21 cellular contexts compared by ENCODE assay signal in the genomic region with DNA sequence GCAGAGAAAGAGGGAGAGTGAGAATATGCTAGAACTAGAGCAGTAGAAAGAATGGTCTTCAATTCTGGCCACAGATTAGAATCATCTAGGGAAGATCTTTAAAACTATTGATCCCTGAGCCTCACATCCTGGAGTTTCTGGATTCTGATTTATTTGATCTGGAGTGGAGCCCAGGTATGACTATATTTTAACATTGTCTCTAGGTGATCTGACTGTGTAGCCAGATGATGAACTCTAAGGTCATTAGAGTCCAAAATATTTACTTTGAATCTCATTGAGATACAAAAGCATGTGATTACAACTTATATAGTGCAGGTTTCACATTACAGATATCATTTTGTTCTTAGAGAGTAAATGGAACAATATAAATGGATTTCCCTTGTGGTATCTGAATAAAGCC.
DNase-seq lines count a peak whose midpoint lies in the region; ATAC-seq lines count a peak whose summit lies in the region.
"Had no signal": no experiment of that assay in that cellular context is flagged by ENCODE, and none has a peak within 500 bp of the region (broad histone marks: within the 10 kb centered on the region; RNA-seq: fewer than 3 reads in every experiment).

No MANE protein-coding gene starts in this region.

- no peak for ATAC-seq in stimulated activated naive CD8-positive, alpha-beta T cell treated with anti-CD3 and anti-CD28 coated beads, Interleukin-15, amount 100 ng/mL, for 72 hours

- H3K36me3 ChIP-seq in subcutaneous abdominal adipose tissue (ENCODE audit: control insufficient read depth in 5 of 5, insufficient read depth in 5 of 5, low read length in 5 of 5), result no peaks in the 10 kb centered on the region
- H3K36me3 ChIP-seq: HAP-1, SJCRH30 had no signal

- no peak overlapping the region for H3K27ac Mint-ChIP-seq in stimulated activated naive CD8-positive, alpha-beta T cell treated with anti-CD3 and anti-CD28 coated beads, Interleukin-15, amount 100 ng/mL, for 72 hours
- H3K27ac Mint-ChIP-seq: B cell; CD4-positive, CD25-positive, alpha-beta regulatory T cell; T-helper 1 cell treated with Interleukin-12 subunit alpha and Interleukin-12 subunit beta and Interleukin-4 antibody, amounts not matched to agents 30 μg/mL and 1 μg/mL, for 36 hours had no signal

- peak; percentile 40 for DNase-seq in NCI-H1105 treated with DMSO at 0.1 percent for 48 hours (lab: John Stamatoyannopoulos, UW)
- no peak for DNase-seq in NCI-H1105 (lab: John Stamatoyannopoulos, UW)
- peak; percentile 14 for DNase-seq in NCI-H146 treated with DMSO at 0.1 percent for 48 hours (lab: John Stamatoyannopoulos, UW; ENCODE audit: unreplicated experiment)
- DNase-seq in NCI-H748 treated with DMSO at 0.1 percent for 48 hours (lab: John Stamatoyannopoulos, UW), result peak; percentile 72
- no peak for DNase-seq in cerebellum (ENCODE audit: low spot score)
- DNase-seq in stimulated activated naive CD8-positive, alpha-beta T cell treated with anti-CD3 and anti-CD28 coated beads, Interleukin-15, amount 100 ng/mL, for 72 hours, result no peak
- no peak for DNase-seq in amygdala (lab: John Stamatoyannopoulos, UW)
- DNase-seq: Caco-2; CD4-positive, CD25-positive, alpha-beta regulatory T cell; GF-D8; GM23248; NCI-H1694 treated with DMSO at 0.1 percent for 48 hours; NCI-H2171; NCI-H82; SJCRH30 had no signal

- H3K4me1 Mint-ChIP-seq in stimulated activated naive CD8-positive, alpha-beta T cell treated with anti-CD3 and anti-CD28 coated beads, Interleukin-15, amount 100 ng/mL, for 72 hours, result no peaks in the 10 kb centered on the region
- H3K4me1 Mint-ChIP-seq: B cell; CD4-positive, CD25-positive, alpha-beta regulatory T cell had no signal

- no peak overlapping the region for H3K4me3 Mint-ChIP-seq in stimulated activated naive CD8-positive, alpha-beta T cell treated with anti-CD3 and anti-CD28 coated beads, Interleukin-15, amount 100 ng/mL, for 72 hours
- H3K4me3 Mint-ChIP-seq: B cell; CD4-positive, CD25-positive, alpha-beta regulatory T cell; T-helper 1 cell treated with Interleukin-12 subunit alpha and Interleukin-12 subunit beta and Interleukin-4 antibody, amounts not matched to agents 30 μg/mL and 1 μg/mL, for 36 hours had no signal

- no peak overlapping the region for H3K9ac ChIP-seq in subcutaneous abdominal adipose tissue (ENCODE audit: low read length in 5 of 5)
- H3K9ac ChIP-seq: GM23248, KMS-11 had no signal

- H3K27me3 Mint-ChIP-seq in stimulated activated naive CD8-positive, alpha-beta T cell treated with anti-CD3 and anti-CD28 coated beads, Interleukin-15, amount 100 ng/mL, for 72 hours, result no peaks in the 10 kb centered on the region

- H3K9me3 Mint-ChIP-seq in stimulated activated naive CD8-positive, alpha-beta T cell treated with anti-CD3 and anti-CD28 coated beads, Interleukin-15, amount 100 ng/mL, for 72 hours, result no peaks in the 10 kb centered on the region
- H3K9me3 Mint-ChIP-seq: T-helper 1 cell treated with Interleukin-12 subunit alpha and Interleukin-12 subunit beta and Interleukin-4 antibody, amounts not matched to agents 30 μg/mL and 1 μg/mL, for 36 hours had no signal

- H3K9me3 ChIP-seq in subcutaneous abdominal adipose tissue (ENCODE audit: control insufficient read depth in 5 of 5, low read length in 5 of 5), result no peaks in the 10 kb centered on the region
- H3K9me3 ChIP-seq: Caco-2, HAP-1, SJCRH30 had no signal

- no peak overlapping the region for H3K4me3 ChIP-seq in subcutaneous abdominal adipose tissue (ENCODE audit: low read depth in 1 of 5, low read length in 5 of 5)
- H3K4me3 ChIP-seq: GM23248, HAP-1, SJCRH30 had no signal

- H3K27me3 ChIP-seq in subcutaneous abdominal adipose tissue (ENCODE audit: control insufficient read depth in 5 of 5, insufficient read depth in 4 of 5, low read length in 5 of 5), result no peaks in the 10 kb centered on the region
- H3K27me3 ChIP-seq: SJCRH30 had no signal

- H3K4me1 ChIP-seq in subcutaneous abdominal adipose tissue (ENCODE audit: control insufficient read depth in 5 of 5, insufficient read depth in 5 of 5, low read length in 5 of 5), result peaks cover 2 to 44% (median 37%) of the 10 kb centered on the region in 5 donors
- H3K4me1 ChIP-seq: Caco-2, HAP-1, SJCRH30 had no signal

- H3K27ac ChIP-seq in subcutaneous abdominal adipose tissue (ENCODE audit: low read depth, low read length), result peak overlapping the region; percentile 49
- H3K27ac ChIP-seq: 22Rv1, GM23248, KMS-11, SJCRH30 had no signal

Comparison
In these comparisons a context has a peak if more than half of its experiments do, and no peak if none do; other contexts are left out.
1. DNase-seq: peak in NCI-H1105 treated with DMSO at 0.1 percent for 48 hours (single experiment), NCI-H146 treated with DMSO at 0.1 percent for 48 hours (single experiment) and NCI-H748 treated with DMSO at 0.1 percent for 48 hours (single experiment); none in NCI-H1105 (single experiment), cerebellum (single experiment), stimulated activated naive CD8-positive, alpha-beta T cell treated with anti-CD3 and anti-CD28 coated beads, Interleukin-15, amount 100 ng/mL, for 72 hours (0 of 2) and amygdala (0 of 56).